Comparison of ENCODE assay signal across 8 cellular contexts in the genomic region with DNA sequence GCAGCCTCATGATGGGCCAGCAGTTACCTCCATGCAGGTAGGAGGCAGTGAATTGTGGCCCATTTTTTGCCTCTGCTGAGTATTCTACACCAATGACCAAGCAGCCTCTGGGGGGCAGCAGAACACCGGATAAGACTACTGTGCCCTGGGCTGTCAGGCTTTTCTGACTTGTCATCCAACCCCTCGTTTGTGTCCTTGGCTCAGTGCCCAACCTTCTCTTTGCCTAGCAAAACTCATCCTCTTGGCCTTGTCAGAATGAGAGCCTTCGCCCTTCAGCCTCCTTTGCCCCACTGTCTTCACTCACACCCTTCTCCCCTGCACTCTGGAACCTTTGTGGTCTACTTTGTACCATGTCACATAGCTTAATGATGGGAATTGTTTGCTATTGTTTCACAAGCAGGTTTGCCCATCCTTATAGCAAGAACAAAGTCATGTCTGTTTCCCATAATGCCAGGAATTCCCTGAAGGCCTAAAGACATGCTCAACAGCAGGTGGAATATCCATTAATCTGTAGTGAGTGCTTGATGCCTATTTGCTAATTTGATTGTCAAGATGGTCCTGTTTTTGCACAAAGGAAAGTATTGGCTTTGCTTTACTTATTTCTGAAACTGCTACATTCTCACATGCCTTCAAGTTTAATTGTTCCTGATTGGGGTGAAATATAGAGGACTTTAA.
DNase-seq lines count a peak whose midpoint lies in the region; ATAC-seq and TF ChIP-seq lines count a peak whose summit lies in the region.

No MANE protein-coding gene starts in this region.

- no peaks in the 10 kb centered on the region for H3K27me3 Mint-ChIP-seq in HFFc6 (ENCODE audit: insufficient read depth)
- H3K27me3 Mint-ChIP-seq in progenitor cell of endocrine pancreas = no peaks in the 10 kb centered on the region

- intact Hi-C loops in Right ventricle myocardium inferior (cut with DNase I) (loop anchor here (1.0 to 10.0 kb wide), 3 partner anchors 137 to 550 kb away; a partner anchor contains a TSS), aorta (cut with DNase I) (loop anchor here (2.0 to 5.0 kb wide), 2 partner anchors 548 to 550 kb away; a partner anchor contains a TSS)

- 33 to 34% methylated on average over 3 of the region's 3 CpGs for WGBS in aorta, 2 donors

- H3K27ac ChIP-seq in aorta (ENCODE audit: low read depth in 1 of 2, low read length in 2 of 2) = no peak overlapping the region

- H3K4me3 Mint-ChIP-seq in HFFc6 (no peak overlapping the region), progenitor cell of endocrine pancreas (ENCODE audit: low read depth) (no peak overlapping the region)

- DNase-seq in GM03348 (ENCODE audit: low spot score) (peak; percentile 84), HFFc6 (peak; percentile 77), NCI-H1092 treated with DMSO at 0.1 percent for 48 hours (lab: John Stamatoyannopoulos, UW) (peak; percentile 97), Right ventricle myocardium inferior (ENCODE audit: missing footprints) (peak; percentile 83), progenitor cell of endocrine pancreas (ENCODE audit: low spot score, unreplicated experiment) (peak; percentile 67), aorta (peak; percentile 79 to 87)
- DNase-seq in activated naive CD4-positive, alpha-beta T cell treated with anti-CD3 and anti-CD28 coated beads, Interleukin-2, amount 50 U/mL, for 16 hours = peak; percentile 71

- TF ChIP-seq CTCF in HFFc6 (IDR thresholded peaks at IDR 0.05) (peak; percentile 90), progenitor cell of endocrine pancreas (IDR thresholded peaks at IDR 0.05; ENCODE audit: unreplicated experiment) (peak; percentile 83)

- H3K4me3 ChIP-seq in aorta (ENCODE audit: low read length in 2 of 2) = no peak overlapping the region

- H3K27me3 ChIP-seq in aorta (ENCODE audit: control insufficient read depth in 1 of 2, insufficient read depth in 2 of 2, low read length in 1 of 2) = no peaks in the 10 kb centered on the region

- H3K9me3 ChIP-seq in aorta (ENCODE audit: control insufficient read depth, low read length) = no peaks in the 10 kb centered on the region

- H3K36me3 ChIP-seq in aorta (ENCODE audit: control insufficient read depth in 1 of 2, insufficient read depth in 2 of 2, low read length in 1 of 2) = no peaks in the 10 kb centered on the region

- H3K36me3 Mint-ChIP-seq in HFFc6 (ENCODE audit: low read depth) (no peaks in the 10 kb centered on the region), progenitor cell of endocrine pancreas (ENCODE audit: insufficient read depth) (peaks cover 4% of the 10 kb centered on the region)

- no peak overlapping the region for H3K27ac Mint-ChIP-seq in HFFc6
- H3K27ac Mint-ChIP-seq in progenitor cell of endocrine pancreas = no peak overlapping the region

- H3K9me3 Mint-ChIP-seq in HFFc6 = no peaks in the 10 kb centered on the region
- H3K9me3 Mint-ChIP-seq in progenitor cell of endocrine pancreas (ENCODE audit: low read depth) = no peaks in the 10 kb centered on the region

- H3K4me1 Mint-ChIP-seq in HFFc6 (ENCODE audit: low read depth) = peaks cover 14% of the 10 kb centered on the region
- no peaks in the 10 kb centered on the region for H3K4me1 Mint-ChIP-seq in progenitor cell of endocrine pancreas (ENCODE audit: low read depth)

- no peaks in the 10 kb centered on the region for H3K4me1 ChIP-seq in aorta (ENCODE audit: control insufficient read depth in 1 of 2, insufficient read depth in 2 of 2, low read length in 2 of 2)

- ATAC-seq in SK-N-SH treated with all-trans-retinoic acid at 6 μM for 48 hours (peak; percentile 99), Right ventricle myocardium inferior (peak; percentile 80), aorta (ENCODE audit: low FRiP score) (peak; percentile 66)

TF ChIP-seq in SK-N-SH treated with all-trans-retinoic acid at 6 μM for 48 hours, 23 proteins besides CTCF, POLR2A, EP300 and RAD21:
- TF ChIP-seq, protein P1, sequence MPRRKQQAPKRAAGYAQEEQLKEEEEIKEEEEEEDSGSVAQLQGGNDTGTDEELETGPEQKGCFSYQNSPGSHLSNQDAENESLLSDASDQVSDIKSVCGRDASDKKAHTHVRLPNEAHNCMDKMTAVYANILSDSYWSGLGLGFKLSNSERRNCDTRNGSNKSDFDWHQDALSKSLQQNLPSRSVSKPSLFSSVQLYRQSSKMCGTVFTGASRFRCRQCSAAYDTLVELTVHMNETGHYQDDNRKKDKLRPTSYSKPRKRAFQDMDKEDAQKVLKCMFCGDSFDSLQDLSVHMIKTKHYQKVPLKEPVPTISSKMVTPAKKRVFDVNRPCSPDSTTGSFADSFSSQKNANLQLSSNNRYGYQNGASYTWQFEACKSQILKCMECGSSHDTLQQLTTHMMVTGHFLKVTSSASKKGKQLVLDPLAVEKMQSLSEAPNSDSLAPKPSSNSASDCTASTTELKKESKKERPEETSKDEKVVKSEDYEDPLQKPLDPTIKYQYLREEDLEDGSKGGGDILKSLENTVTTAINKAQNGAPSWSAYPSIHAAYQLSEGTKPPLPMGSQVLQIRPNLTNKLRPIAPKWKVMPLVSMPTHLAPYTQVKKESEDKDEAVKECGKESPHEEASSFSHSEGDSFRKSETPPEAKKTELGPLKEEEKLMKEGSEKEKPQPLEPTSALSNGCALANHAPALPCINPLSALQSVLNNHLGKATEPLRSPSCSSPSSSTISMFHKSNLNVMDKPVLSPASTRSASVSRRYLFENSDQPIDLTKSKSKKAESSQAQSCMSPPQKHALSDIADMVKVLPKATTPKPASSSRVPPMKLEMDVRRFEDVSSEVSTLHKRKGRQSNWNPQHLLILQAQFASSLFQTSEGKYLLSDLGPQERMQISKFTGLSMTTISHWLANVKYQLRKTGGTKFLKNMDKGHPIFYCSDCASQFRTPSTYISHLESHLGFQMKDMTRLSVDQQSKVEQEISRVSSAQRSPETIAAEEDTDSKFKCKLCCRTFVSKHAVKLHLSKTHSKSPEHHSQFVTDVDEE (CRISPR knock-in tag; IDR thresholded peaks at IDR 0.05) = no peak
- TF ChIP-seq ZNF70 (CRISPR knock-in tag; IDR thresholded peaks at IDR 0.05) = no peak
- TF ChIP-seq ZFP3 (CRISPR knock-in tag; IDR thresholded peaks at IDR 0.05) = no peak
- TF ChIP-seq ARNTL (CRISPR knock-in tag; IDR thresholded peaks at IDR 0.05; ENCODE audit: borderline replicate concordance, low read depth) = no peak
- no peak for TF ChIP-seq GLIS3 (CRISPR knock-in tag; IDR thresholded peaks at IDR 0.05)
- TF ChIP-seq, protein P2, sequence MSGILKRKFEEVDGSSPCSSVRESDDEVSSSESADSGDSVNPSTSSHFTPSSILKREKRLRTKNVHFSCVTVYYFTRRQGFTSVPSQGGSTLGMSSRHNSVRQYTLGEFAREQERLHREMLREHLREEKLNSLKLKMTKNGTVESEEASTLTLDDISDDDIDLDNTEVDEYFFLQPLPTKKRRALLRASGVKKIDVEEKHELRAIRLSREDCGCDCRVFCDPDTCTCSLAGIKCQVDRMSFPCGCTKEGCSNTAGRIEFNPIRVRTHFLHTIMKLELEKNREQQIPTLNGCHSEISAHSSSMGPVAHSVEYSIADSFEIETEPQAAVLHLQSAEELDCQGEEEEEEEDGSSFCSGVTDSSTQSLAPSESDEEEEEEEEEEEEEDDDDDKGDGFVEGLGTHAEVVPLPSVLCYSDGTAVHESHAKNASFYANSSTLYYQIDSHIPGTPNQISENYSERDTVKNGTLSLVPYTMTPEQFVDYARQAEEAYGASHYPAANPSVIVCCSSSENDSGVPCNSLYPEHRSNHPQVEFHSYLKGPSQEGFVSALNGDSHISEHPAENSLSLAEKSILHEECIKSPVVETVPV (CRISPR knock-in tag; IDR thresholded peaks at IDR 0.05) = no peak
- no peak; the same call in 1 of the 2 replicates for TF ChIP-seq TCF4 (CRISPR knock-in tag; IDR thresholded peaks at IDR 0.05; ENCODE audit: borderline replicate concordance)
- no peak for TF ChIP-seq OSR1 (CRISPR knock-in tag; IDR thresholded peaks at IDR 0.05)
- no peak for TF ChIP-seq ZNF565 (CRISPR knock-in tag; conservative IDR thresholded peaks at IDR 0.05; ENCODE audit: low read depth)
- TF ChIP-seq, protein P3, sequence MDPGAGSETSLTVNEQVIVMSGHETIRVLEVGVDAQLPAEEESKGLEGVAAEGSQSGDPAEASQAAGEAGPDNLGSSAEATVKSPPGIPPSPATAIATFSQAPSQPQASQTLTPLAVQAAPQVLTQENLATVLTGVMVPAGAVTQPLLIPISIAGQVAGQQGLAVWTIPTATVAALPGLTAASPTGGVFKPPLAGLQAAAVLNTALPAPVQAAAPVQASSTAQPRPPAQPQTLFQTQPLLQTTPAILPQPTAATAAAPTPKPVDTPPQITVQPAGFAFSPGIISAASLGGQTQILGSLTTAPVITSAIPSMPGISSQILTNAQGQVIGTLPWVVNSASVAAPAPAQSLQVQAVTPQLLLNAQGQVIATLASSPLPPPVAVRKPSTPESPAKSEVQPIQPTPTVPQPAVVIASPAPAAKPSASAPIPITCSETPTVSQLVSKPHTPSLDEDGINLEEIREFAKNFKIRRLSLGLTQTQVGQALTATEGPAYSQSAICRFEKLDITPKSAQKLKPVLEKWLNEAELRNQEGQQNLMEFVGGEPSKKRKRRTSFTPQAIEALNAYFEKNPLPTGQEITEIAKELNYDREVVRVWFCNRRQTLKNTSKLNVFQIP (CRISPR knock-in tag; IDR thresholded peaks at IDR 0.05; ENCODE audit: borderline replicate concordance, low read depth) = no peak
- TF ChIP-seq RARB (CRISPR knock-in tag; IDR thresholded peaks at IDR 0.05) = no peak
- TF ChIP-seq, protein P4, sequence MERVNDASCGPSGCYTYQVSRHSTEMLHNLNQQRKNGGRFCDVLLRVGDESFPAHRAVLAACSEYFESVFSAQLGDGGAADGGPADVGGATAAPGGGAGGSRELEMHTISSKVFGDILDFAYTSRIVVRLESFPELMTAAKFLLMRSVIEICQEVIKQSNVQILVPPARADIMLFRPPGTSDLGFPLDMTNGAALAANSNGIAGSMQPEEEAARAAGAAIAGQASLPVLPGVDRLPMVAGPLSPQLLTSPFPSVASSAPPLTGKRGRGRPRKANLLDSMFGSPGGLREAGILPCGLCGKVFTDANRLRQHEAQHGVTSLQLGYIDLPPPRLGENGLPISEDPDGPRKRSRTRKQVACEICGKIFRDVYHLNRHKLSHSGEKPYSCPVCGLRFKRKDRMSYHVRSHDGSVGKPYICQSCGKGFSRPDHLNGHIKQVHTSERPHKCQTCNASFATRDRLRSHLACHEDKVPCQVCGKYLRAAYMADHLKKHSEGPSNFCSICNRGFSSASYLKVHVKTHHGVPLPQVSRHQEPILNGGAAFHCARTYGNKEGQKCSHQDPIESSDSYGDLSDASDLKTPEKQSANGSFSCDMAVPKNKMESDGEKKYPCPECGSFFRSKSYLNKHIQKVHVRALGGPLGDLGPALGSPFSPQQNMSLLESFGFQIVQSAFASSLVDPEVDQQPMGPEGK (CRISPR knock-in tag; IDR thresholded peaks at IDR 0.05; ENCODE audit: borderline replicate concordance) = no peak
- TF ChIP-seq TOX (CRISPR knock-in tag; IDR thresholded peaks at IDR 0.05; ENCODE audit: borderline replicate concordance) = no peak
- TF ChIP-seq BACH2 (CRISPR knock-in tag; IDR thresholded peaks at IDR 0.05; ENCODE audit: borderline replicate concordance) = no peak
